Comparison of ENCODE assay signal across 6 cellular contexts in the genomic region with DNA sequence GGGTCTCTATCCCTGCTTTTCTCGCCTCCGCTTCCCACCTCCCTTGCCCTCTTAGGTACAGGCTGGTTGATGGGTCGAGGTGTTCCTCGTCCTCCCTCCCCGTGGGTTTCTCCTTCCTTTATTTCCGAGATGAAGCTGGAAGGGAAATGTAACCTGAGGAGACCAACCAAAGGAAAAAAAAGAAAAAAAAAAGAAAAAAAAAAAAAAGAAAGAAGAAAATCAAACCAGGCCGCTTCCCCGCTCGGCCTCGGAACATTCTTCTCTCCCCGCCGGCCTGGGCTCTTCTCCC. TPM values are rescaled to one million over a fixed set of nuclear protein-coding genes. Genes with fewer than 3 reads are reported as not detected.
DNase-seq lines count a peak whose midpoint lies in the region; ATAC-seq and TF ChIP-seq lines count a peak whose summit lies in the region.

No MANE protein-coding gene starts in this region.

- TF ChIP-seq POLR2A in vagina (IDR thresholded peaks at IDR 0.05) = no peak

- ATAC-seq in GM19467 (IDR thresholded peaks at IDR 0.05; ENCODE audit: unreplicated experiment) (no peak), HG03097 (IDR thresholded peaks at IDR 0.05; ENCODE audit: low FRiP score, unreplicated experiment) (no peak)

- H3K36me3 ChIP-seq in left ventricle myocardium inferior (no peaks in the 10 kb centered on the region), iPS-15b (ENCODE audit: control insufficient read depth, insufficient read depth, low read length) (no peaks in the 10 kb centered on the region), vagina (no peaks in the 10 kb centered on the region)

- H3K9me3 ChIP-seq in left ventricle myocardium inferior (replicated peaks) (no peaks in the 10 kb centered on the region), iPS-15b (ENCODE audit: control insufficient read depth, insufficient read depth, low read length) (no peaks in the 10 kb centered on the region), vagina (no peaks in the 10 kb centered on the region)

- H3K4me1 ChIP-seq in left ventricle myocardium inferior (peaks cover 42% of the 10 kb centered on the region), iPS-15b (ENCODE audit: control insufficient read depth, insufficient read depth, low read length) (peaks cover 5% of the 10 kb centered on the region), vagina (peaks cover 52% of the 10 kb centered on the region)

- intact Hi-C loops in left ventricle myocardium inferior (cut with micrococcal nuclease) = loop anchor here (5.0 kb wide), 1 partner anchor 66 kb away; no protein-coding TSS in a partner anchor
- intact Hi-C loops in cardiac septum (cut with DNase I) = loop anchor here (1.0 to 2.0 kb wide), 3 partner anchors 32 to 65 kb away; a partner anchor contains a TSS
- intact Hi-C loops in vagina (cut with DNase I) = loop anchor here (2.0 kb wide), 1 partner anchor 64 kb away; no protein-coding TSS in a partner anchor

- no peak for DNase-seq in left ventricle myocardium inferior
- no peak for DNase-seq in cardiac septum (ENCODE audit: low spot score)
- DNase-seq in vagina (ENCODE audit: extremely low spot score in 2 of 2) = no peak

- H3K27ac ChIP-seq in left ventricle myocardium inferior (replicated peaks) (peak overlapping the region; percentile 93), vagina (peak overlapping the region; percentile 98)

- TF ChIP-seq CTCF in left ventricle myocardium inferior (IDR thresholded peaks at IDR 0.05; ENCODE audit: borderline replicate concordance) (no peak), vagina (IDR thresholded peaks at IDR 0.05) (no peak)

- H3K4me3 ChIP-seq in left ventricle myocardium inferior (peak overlapping the region; percentile 70), iPS-15b (ENCODE audit: low read depth, low read length) (peak overlapping the region; percentile 79), vagina (peak overlapping the region; percentile 74 to 75)

- no peak overlapping the region for H3K9ac ChIP-seq in iPS-15b (ENCODE audit: low read depth, low read length)

- peaks cover 55% of the 10 kb centered on the region for H3K27me3 ChIP-seq in left ventricle myocardium inferior (ENCODE audit: low read depth)
- peaks cover 14% of the 10 kb centered on the region for H3K27me3 ChIP-seq in iPS-15b (ENCODE audit: control insufficient read depth, insufficient read depth, low read length)
- no peaks in the 10 kb centered on the region for H3K27me3 ChIP-seq in vagina

RNA-seq across cellular contexts. Expression of a gene that starts 1.7 kb away (rescaled TPM):
- total RNA-seq in left ventricle myocardium inferior (20.6 TPM), cardiac septum (13.3 TPM), vagina (47.9 TPM)

RNA-seq across cellular contexts. Expression of a gene that starts 26.5 kb away (rescaled TPM):
- total RNA-seq in left ventricle myocardium inferior (3.6 TPM), cardiac septum (3.5 TPM), vagina (10.1 TPM)

RNA-seq across cellular contexts. Expression of a gene that starts 31.4 kb away (rescaled TPM):
- total RNA-seq in left ventricle myocardium inferior (26.6 TPM), cardiac septum (71.9 TPM), vagina (32.7 TPM)

RNA-seq across cellular contexts. Expression of a gene that starts 32.5 kb away (rescaled TPM):
- total RNA-seq in left ventricle myocardium inferior (8.0 TPM), cardiac septum (5.0 TPM), vagina (14.7 TPM)

RNA-seq across cellular contexts. Expression of a gene that starts 55.0 kb away (rescaled TPM):
- total RNA-seq in left ventricle myocardium inferior (1.8 TPM), cardiac septum (1.8 TPM), vagina (35.1 TPM)
